ENCODE assay signal across 1 cellular context in the genomic region with DNA sequence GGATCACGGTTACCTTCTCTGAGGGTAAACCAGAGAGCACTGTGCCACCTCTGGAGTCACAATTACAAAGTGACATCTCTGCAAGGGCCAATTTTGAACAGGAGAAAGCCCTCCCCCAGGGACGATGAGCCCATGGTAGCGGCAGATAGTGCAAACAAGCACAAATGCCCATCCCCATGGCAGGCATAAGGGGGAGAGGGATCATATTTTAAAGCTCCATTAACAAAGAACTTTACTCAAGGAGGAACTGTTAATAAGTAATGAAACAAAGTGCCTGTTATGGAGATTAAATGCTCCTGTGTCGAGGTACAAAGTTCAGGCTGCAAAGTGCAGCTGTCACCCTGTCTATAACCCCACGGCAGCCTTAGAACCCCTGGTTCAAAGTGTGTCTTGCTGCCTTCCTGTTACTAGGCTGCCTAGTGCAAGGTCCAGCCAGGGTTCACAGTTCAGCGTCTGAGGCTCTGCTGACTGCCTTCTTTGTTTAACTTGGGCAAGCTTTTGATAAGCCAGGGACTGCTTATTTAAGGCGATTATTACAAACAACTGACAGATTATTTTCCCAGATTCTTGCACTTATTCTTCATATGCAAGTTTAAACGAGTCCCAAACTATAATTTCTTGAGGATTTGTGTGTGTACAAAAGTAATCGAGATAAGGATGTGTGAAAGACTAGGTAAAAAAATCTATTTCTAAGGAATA.
TF ChIP-seq lines count a peak whose summit lies in the region.

No MANE protein-coding gene starts in this region.

TF ChIP-seq in HepG2, 621 proteins besides CTCF, POLR2A, EP300 and RAD21 (continued from another document and continues in another):
- TF ChIP-seq, protein P1, sequence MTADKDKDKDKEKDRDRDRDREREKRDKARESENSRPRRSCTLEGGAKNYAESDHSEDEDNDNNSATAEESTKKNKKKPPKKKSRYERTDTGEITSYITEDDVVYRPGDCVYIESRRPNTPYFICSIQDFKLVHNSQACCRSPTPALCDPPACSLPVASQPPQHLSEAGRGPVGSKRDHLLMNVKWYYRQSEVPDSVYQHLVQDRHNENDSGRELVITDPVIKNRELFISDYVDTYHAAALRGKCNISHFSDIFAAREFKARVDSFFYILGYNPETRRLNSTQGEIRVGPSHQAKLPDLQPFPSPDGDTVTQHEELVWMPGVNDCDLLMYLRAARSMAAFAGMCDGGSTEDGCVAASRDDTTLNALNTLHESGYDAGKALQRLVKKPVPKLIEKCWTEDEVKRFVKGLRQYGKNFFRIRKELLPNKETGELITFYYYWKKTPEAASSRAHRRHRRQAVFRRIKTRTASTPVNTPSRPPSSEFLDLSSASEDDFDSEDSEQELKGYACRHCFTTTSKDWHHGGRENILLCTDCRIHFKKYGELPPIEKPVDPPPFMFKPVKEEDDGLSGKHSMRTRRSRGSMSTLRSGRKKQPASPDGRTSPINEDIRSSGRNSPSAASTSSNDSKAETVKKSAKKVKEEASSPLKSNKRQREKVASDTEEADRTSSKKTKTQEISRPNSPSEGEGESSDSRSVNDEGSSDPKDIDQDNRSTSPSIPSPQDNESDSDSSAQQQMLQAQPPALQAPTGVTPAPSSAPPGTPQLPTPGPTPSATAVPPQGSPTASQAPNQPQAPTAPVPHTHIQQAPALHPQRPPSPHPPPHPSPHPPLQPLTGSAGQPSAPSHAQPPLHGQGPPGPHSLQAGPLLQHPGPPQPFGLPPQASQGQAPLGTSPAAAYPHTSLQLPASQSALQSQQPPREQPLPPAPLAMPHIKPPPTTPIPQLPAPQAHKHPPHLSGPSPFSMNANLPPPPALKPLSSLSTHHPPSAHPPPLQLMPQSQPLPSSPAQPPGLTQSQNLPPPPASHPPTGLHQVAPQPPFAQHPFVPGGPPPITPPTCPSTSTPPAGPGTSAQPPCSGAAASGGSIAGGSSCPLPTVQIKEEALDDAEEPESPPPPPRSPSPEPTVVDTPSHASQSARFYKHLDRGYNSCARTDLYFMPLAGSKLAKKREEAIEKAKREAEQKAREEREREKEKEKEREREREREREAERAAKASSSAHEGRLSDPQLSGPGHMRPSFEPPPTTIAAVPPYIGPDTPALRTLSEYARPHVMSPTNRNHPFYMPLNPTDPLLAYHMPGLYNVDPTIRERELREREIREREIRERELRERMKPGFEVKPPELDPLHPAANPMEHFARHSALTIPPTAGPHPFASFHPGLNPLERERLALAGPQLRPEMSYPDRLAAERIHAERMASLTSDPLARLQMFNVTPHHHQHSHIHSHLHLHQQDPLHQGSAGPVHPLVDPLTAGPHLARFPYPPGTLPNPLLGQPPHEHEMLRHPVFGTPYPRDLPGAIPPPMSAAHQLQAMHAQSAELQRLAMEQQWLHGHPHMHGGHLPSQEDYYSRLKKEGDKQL (CRISPR knock-in tag; IDR thresholded peaks at IDR 0.05; ENCODE audit: low read depth): peak; percentile 86; the same call in 1 of the 2 replicates
- no peak for TF ChIP-seq IRX3 (CRISPR knock-in tag; IDR thresholded peaks at IDR 0.05; ENCODE audit: borderline replicate concordance, low read depth)
- TF ChIP-seq SRSF9 (IDR thresholded peaks at IDR 0.05; ENCODE audit: borderline replicate concordance, insufficient read depth, low read depth, low read length, poor library complexity, severe bottlenecking): no peak
- TF ChIP-seq ZNF446 (CRISPR knock-in tag; IDR thresholded peaks at IDR 0.05): no peak
- TF ChIP-seq FOXO1 (CRISPR knock-in tag; IDR thresholded peaks at IDR 0.05): peak; percentile 99
- TF ChIP-seq, protein P2, sequence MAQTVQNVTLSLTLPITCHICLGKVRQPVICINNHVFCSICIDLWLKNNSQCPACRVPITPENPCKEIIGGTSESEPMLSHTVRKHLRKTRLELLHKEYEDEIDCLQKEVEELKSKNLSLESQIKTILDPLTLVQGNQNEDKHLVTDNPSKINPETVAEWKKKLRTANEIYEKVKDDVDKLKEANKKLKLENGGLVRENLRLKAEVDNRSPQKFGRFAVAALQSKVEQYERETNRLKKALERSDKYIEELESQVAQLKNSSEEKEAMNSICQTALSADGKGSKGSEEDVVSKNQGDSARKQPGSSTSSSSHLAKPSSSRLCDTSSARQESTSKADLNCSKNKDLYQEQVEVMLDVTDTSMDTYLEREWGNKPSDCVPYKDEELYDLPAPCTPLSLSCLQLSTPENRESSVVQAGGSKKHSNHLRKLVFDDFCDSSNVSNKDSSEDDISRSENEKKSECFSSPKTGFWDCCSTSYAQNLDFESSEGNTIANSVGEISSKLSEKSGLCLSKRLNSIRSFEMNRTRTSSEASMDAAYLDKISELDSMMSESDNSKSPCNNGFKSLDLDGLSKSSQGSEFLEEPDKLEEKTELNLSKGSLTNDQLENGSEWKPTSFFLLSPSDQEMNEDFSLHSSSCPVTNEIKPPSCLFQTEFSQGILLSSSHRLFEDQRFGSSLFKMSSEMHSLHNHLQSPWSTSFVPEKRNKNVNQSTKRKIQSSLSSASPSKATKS (CRISPR knock-in tag; IDR thresholded peaks at IDR 0.05): peak; percentile 89
- TF ChIP-seq ATRX (CRISPR knock-in tag; IDR thresholded peaks at IDR 0.05; ENCODE audit: borderline replicate concordance): no peak
- TF ChIP-seq, protein P3, sequence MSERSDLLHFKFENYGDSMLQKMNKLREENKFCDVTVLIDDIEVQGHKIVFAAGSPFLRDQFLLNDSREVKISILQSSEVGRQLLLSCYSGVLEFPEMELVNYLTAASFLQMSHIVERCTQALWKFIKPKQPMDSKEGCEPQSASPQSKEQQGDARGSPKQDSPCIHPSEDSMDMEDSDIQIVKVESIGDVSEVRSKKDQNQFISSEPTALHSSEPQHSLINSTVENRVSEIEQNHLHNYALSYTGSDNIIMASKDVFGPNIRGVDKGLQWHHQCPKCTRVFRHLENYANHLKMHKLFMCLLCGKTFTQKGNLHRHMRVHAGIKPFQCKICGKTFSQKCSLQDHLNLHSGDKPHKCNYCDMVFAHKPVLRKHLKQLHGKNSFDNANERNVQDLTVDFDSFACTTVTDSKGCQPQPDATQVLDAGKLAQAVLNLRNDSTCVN (CRISPR knock-in tag; IDR thresholded peaks at IDR 0.05; ENCODE audit: borderline replicate concordance): peak; percentile 80
- no peak for TF ChIP-seq ZNF75D (CRISPR knock-in tag; IDR thresholded peaks at IDR 0.05; ENCODE audit: borderline replicate concordance)
- TF ChIP-seq HOXA9 (CRISPR knock-in tag; IDR thresholded peaks at IDR 0.05; ENCODE audit: borderline replicate concordance): no peak
- no peak for TF ChIP-seq PLRG1 (conservative IDR thresholded peaks at IDR 0.05)
- TF ChIP-seq, protein P4, sequence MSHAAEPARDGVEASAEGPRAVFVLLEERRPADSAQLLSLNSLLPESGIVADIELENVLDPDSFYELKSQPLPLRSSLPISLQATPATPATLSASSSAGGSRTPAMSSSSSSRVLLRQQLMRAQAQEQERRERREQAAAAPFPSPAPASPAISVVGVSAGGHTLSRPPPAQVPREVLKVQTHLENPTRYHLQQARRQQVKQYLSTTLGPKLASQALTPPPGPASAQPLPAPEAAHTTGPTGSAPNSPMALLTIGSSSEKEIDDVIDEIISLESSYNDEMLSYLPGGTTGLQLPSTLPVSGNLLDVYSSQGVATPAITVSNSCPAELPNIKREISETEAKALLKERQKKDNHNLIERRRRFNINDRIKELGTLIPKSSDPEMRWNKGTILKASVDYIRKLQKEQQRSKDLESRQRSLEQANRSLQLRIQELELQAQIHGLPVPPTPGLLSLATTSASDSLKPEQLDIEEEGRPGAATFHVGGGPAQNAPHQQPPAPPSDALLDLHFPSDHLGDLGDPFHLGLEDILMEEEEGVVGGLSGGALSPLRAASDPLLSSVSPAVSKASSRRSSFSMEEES (CRISPR knock-in tag; IDR thresholded peaks at IDR 0.05): peak; percentile 91
- no peak for TF ChIP-seq ZFX (CRISPR knock-in tag; IDR thresholded peaks at IDR 0.05; ENCODE audit: low read depth)
- TF ChIP-seq FOXC1 (CRISPR knock-in tag; IDR thresholded peaks at IDR 0.05; ENCODE audit: borderline replicate concordance): peak; percentile 49; the same call in 1 of the 2 replicates
- TF ChIP-seq ZNF674 (CRISPR knock-in tag; IDR thresholded peaks at IDR 0.05; ENCODE audit: low read depth): no peak
- no peak for TF ChIP-seq ARHGAP35 (CRISPR knock-in tag; IDR thresholded peaks at IDR 0.05; ENCODE audit: borderline replicate concordance)
- TF ChIP-seq, protein P5, sequence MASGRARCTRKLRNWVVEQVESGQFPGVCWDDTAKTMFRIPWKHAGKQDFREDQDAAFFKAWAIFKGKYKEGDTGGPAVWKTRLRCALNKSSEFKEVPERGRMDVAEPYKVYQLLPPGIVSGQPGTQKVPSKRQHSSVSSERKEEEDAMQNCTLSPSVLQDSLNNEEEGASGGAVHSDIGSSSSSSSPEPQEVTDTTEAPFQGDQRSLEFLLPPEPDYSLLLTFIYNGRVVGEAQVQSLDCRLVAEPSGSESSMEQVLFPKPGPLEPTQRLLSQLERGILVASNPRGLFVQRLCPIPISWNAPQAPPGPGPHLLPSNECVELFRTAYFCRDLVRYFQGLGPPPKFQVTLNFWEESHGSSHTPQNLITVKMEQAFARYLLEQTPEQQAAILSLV (CRISPR knock-in tag; IDR thresholded peaks at IDR 0.05; ENCODE audit: borderline replicate concordance): peak; percentile 86; the same call in 1 of the 2 replicates
- TF ChIP-seq BCL6 (CRISPR knock-in tag; IDR thresholded peaks at IDR 0.05): peak; percentile 97
- no peak for TF ChIP-seq SUZ12 (IDR thresholded peaks at IDR 0.05; ENCODE audit: low read depth, low read length)
- TF ChIP-seq ZBTB42 (CRISPR knock-in tag; IDR thresholded peaks at IDR 0.05): no peak
- TF ChIP-seq MTF1 (CRISPR knock-in tag; IDR thresholded peaks at IDR 0.05): no peak
- peak; percentile 95 for TF ChIP-seq NFIC (IDR thresholded peaks at IDR 0.05; ENCODE audit: low read length)
- TF ChIP-seq, protein P6, sequence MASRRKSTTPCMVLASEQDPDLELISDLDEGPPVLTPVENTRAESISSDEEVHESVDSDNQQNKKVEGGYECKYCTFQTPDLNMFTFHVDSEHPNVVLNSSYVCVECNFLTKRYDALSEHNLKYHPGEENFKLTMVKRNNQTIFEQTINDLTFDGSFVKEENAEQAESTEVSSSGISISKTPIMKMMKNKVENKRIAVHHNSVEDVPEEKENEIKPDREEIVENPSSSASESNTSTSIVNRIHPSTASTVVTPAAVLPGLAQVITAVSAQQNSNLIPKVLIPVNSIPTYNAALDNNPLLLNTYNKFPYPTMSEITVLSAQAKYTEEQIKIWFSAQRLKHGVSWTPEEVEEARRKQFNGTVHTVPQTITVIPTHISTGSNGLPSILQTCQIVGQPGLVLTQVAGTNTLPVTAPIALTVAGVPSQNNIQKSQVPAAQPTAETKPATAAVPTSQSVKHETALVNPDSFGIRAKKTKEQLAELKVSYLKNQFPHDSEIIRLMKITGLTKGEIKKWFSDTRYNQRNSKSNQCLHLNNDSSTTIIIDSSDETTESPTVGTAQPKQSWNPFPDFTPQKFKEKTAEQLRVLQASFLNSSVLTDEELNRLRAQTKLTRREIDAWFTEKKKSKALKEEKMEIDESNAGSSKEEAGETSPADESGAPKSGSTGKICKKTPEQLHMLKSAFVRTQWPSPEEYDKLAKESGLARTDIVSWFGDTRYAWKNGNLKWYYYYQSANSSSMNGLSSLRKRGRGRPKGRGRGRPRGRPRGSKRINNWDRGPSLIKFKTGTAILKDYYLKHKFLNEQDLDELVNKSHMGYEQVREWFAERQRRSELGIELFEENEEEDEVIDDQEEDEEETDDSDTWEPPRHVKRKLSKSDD (CRISPR knock-in tag; IDR thresholded peaks at IDR 0.05; ENCODE audit: low read depth): peak; percentile 88
- TF ChIP-seq, protein P7, sequence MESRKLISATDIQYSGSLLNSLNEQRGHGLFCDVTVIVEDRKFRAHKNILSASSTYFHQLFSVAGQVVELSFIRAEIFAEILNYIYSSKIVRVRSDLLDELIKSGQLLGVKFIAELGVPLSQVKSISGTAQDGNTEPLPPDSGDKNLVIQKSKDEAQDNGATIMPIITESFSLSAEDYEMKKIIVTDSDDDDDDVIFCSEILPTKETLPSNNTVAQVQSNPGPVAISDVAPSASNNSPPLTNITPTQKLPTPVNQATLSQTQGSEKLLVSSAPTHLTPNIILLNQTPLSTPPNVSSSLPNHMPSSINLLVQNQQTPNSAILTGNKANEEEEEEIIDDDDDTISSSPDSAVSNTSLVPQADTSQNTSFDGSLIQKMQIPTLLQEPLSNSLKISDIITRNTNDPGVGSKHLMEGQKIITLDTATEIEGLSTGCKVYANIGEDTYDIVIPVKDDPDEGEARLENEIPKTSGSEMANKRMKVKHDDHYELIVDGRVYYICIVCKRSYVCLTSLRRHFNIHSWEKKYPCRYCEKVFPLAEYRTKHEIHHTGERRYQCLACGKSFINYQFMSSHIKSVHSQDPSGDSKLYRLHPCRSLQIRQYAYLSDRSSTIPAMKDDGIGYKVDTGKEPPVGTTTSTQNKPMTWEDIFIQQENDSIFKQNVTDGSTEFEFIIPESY (CRISPR knock-in tag; IDR thresholded peaks at IDR 0.05): peak; percentile 97
- peak; percentile 72; the same call in 1 of the 2 replicates for TF ChIP-seq ZSCAN21 (CRISPR knock-in tag; IDR thresholded peaks at IDR 0.05; ENCODE audit: borderline replicate concordance)
- TF ChIP-seq, protein P8, sequence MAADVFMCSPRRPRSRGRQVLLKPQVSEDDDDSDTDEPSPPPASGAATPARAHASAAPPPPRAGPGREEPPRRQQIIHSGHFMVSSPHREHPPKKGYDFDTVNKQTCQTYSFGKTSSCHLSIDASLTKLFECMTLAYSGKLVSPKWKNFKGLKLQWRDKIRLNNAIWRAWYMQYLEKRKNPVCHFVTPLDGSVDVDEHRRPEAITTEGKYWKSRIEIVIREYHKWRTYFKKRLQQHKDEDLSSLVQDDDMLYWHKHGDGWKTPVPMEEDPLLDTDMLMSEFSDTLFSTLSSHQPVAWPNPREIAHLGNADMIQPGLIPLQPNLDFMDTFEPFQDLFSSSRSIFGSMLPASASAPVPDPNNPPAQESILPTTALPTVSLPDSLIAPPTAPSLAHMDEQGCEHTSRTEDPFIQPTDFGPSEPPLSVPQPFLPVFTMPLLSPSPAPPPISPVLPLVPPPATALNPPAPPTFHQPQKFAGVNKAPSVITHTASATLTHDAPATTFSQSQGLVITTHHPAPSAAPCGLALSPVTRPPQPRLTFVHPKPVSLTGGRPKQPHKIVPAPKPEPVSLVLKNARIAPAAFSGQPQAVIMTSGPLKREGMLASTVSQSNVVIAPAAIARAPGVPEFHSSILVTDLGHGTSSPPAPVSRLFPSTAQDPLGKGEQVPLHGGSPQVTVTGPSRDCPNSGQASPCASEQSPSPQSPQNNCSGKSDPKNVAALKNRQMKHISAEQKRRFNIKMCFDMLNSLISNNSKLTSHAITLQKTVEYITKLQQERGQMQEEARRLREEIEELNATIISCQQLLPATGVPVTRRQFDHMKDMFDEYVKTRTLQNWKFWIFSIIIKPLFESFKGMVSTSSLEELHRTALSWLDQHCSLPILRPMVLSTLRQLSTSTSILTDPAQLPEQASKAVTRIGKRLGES (CRISPR knock-in tag; IDR thresholded peaks at IDR 0.05; ENCODE audit: borderline replicate concordance): no peak
- peak; percentile 90 for TF ChIP-seq ZNF772 (CRISPR knock-in tag; IDR thresholded peaks at IDR 0.05)
- TF ChIP-seq ZNF34 (CRISPR knock-in tag; IDR thresholded peaks at IDR 0.05; ENCODE audit: borderline replicate concordance): no peak
